ENCODE assay signal across 2 cellular contexts in the genomic region with DNA sequence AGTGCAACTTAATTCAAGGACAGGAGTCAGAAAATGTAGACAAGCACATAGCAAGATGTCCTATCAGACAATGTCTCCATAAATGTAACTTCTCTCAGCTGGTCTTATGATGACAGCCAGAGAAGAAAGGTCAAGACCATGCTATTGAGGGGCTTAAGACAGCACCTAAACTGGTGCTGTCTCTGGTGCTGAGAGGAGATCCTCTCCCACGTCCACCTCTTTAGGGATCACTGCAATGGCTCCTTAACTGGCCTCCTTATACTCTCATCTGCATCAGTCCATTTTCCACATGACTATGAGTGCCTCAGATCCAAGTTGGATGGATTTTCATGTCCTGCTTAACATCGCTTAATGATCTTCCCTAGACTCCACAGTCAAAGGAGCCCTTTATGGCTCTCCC.
TF ChIP-seq lines count a peak whose summit lies in the region.

No MANE protein-coding gene starts in this region.

TF ChIP-seq in HepG2, 621 proteins besides CTCF, POLR2A, EP300 and RAD21:
- TF ChIP-seq ZNF34 (CRISPR knock-in tag; IDR thresholded peaks at IDR 0.05; ENCODE audit: borderline replicate concordance) (no peak), MIER2 (CRISPR knock-in tag; IDR thresholded peaks at IDR 0.05) (peak; percentile 43; the same call in 1 of the 2 replicates)
- TF ChIP-seq, protein P1, sequence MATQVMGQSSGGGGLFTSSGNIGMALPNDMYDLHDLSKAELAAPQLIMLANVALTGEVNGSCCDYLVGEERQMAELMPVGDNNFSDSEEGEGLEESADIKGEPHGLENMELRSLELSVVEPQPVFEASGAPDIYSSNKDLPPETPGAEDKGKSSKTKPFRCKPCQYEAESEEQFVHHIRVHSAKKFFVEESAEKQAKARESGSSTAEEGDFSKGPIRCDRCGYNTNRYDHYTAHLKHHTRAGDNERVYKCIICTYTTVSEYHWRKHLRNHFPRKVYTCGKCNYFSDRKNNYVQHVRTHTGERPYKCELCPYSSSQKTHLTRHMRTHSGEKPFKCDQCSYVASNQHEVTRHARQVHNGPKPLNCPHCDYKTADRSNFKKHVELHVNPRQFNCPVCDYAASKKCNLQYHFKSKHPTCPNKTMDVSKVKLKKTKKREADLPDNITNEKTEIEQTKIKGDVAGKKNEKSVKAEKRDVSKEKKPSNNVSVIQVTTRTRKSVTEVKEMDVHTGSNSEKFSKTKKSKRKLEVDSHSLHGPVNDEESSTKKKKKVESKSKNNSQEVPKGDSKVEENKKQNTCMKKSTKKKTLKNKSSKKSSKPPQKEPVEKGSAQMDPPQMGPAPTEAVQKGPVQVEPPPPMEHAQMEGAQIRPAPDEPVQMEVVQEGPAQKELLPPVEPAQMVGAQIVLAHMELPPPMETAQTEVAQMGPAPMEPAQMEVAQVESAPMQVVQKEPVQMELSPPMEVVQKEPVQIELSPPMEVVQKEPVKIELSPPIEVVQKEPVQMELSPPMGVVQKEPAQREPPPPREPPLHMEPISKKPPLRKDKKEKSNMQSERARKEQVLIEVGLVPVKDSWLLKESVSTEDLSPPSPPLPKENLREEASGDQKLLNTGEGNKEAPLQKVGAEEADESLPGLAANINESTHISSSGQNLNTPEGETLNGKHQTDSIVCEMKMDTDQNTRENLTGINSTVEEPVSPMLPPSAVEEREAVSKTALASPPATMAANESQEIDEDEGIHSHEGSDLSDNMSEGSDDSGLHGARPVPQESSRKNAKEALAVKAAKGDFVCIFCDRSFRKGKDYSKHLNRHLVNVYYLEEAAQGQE (IDR thresholded peaks at IDR 0.05; ENCODE audit: borderline replicate concordance in 1 of 2, low read depth in 1 of 2, low read length in 2 of 2), result peak in 1 of 2 experiments; percentile 86; a peak in 3 of 4 replicates

TF ChIP-seq in WTC11, 78 proteins besides CTCF, POLR2A, EP300 and RAD21:
- TF ChIP-seq, protein P2, sequence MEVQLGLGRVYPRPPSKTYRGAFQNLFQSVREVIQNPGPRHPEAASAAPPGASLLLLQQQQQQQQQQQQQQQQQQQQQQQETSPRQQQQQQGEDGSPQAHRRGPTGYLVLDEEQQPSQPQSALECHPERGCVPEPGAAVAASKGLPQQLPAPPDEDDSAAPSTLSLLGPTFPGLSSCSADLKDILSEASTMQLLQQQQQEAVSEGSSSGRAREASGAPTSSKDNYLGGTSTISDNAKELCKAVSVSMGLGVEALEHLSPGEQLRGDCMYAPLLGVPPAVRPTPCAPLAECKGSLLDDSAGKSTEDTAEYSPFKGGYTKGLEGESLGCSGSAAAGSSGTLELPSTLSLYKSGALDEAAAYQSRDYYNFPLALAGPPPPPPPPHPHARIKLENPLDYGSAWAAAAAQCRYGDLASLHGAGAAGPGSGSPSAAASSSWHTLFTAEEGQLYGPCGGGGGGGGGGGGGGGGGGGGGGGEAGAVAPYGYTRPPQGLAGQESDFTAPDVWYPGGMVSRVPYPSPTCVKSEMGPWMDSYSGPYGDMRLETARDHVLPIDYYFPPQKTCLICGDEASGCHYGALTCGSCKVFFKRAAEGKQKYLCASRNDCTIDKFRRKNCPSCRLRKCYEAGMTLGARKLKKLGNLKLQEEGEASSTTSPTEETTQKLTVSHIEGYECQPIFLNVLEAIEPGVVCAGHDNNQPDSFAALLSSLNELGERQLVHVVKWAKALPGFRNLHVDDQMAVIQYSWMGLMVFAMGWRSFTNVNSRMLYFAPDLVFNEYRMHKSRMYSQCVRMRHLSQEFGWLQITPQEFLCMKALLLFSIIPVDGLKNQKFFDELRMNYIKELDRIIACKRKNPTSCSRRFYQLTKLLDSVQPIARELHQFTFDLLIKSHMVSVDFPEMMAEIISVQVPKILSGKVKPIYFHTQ (CRISPR knock-in tag; IDR thresholded peaks at IDR 0.05), result no peak
- TF ChIP-seq, protein P3, sequence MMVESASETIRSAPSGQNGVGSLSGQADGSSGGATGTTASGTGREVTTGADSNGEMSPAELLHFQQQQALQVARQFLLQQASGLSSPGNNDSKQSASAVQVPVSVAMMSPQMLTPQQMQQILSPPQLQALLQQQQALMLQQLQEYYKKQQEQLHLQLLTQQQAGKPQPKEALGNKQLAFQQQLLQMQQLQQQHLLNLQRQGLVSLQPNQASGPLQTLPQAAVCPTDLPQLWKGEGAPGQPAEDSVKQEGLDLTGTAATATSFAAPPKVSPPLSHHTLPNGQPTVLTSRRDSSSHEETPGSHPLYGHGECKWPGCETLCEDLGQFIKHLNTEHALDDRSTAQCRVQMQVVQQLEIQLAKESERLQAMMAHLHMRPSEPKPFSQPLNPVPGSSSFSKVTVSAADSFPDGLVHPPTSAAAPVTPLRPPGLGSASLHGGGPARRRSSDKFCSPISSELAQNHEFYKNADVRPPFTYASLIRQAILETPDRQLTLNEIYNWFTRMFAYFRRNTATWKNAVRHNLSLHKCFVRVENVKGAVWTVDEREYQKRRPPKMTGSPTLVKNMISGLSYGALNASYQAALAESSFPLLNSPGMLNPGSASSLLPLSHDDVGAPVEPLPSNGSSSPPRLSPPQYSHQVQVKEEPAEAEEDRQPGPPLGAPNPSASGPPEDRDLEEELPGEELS (CRISPR knock-in tag; IDR thresholded peaks at IDR 0.05), result no peak
- TF ChIP-seq ZNF423 (CRISPR knock-in tag; IDR thresholded peaks at IDR 0.05) (no peak), NR1H2 (CRISPR knock-in tag; IDR thresholded peaks at IDR 0.05) (no peak), GTF2I (CRISPR knock-in tag; conservative IDR thresholded peaks at IDR 0.05) (no peak), CREB1 (CRISPR knock-in tag; IDR thresholded peaks at IDR 0.05) (no peak), FOXJ3 (CRISPR knock-in tag; IDR thresholded peaks at IDR 0.05; ENCODE audit: borderline replicate concordance) (no peak), ESRRA (CRISPR knock-in tag; IDR thresholded peaks at IDR 0.05; ENCODE audit: borderline replicate concordance) (no peak)
- TF ChIP-seq, protein P4, sequence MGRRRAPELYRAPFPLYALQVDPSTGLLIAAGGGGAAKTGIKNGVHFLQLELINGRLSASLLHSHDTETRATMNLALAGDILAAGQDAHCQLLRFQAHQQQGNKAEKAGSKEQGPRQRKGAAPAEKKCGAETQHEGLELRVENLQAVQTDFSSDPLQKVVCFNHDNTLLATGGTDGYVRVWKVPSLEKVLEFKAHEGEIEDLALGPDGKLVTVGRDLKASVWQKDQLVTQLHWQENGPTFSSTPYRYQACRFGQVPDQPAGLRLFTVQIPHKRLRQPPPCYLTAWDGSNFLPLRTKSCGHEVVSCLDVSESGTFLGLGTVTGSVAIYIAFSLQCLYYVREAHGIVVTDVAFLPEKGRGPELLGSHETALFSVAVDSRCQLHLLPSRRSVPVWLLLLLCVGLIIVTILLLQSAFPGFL (CRISPR knock-in tag; IDR thresholded peaks at IDR 0.05; ENCODE audit: borderline replicate concordance), result no peak
- TF ChIP-seq, protein P5, sequence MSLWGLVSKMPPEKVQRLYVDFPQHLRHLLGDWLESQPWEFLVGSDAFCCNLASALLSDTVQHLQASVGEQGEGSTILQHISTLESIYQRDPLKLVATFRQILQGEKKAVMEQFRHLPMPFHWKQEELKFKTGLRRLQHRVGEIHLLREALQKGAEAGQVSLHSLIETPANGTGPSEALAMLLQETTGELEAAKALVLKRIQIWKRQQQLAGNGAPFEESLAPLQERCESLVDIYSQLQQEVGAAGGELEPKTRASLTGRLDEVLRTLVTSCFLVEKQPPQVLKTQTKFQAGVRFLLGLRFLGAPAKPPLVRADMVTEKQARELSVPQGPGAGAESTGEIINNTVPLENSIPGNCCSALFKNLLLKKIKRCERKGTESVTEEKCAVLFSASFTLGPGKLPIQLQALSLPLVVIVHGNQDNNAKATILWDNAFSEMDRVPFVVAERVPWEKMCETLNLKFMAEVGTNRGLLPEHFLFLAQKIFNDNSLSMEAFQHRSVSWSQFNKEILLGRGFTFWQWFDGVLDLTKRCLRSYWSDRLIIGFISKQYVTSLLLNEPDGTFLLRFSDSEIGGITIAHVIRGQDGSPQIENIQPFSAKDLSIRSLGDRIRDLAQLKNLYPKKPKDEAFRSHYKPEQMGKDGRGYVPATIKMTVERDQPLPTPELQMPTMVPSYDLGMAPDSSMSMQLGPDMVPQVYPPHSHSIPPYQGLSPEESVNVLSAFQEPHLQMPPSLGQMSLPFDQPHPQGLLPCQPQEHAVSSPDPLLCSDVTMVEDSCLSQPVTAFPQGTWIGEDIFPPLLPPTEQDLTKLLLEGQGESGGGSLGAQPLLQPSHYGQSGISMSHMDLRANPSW (CRISPR knock-in tag; conservative IDR thresholded peaks at IDR 0.05; ENCODE audit: low read depth), result no peak
- TF ChIP-seq, protein P6, sequence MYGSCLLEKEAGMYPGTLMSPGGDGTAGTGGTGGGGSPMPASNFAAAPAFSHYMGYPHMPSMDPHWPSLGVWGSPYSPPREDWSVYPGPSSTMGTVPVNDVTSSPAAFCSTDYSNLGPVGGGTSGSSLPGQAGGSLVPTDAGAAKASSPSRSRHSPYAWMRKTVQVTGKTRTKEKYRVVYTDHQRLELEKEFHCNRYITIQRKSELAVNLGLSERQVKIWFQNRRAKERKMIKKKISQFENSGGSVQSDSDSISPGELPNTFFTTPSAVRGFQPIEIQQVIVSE (CRISPR knock-in tag; IDR thresholded peaks at IDR 0.05; ENCODE audit: borderline replicate concordance), result no peak
